In genomic region chr12:117155278-117156060, GRCh38 we compare ENCODE assay signal across 9 cellular contexts. TPM values are rescaled to one million over a fixed set of nuclear protein-coding genes. Genes with fewer than 3 reads are reported as not detected.
DNase-seq lines count a peak whose midpoint lies in the region; ATAC-seq and TF ChIP-seq lines count a peak whose summit lies in the region.
"Had no signal": no experiment of that assay in that cellular context is flagged by ENCODE, and none has a peak within 500 bp of the region (broad histone marks: within the 10 kb centered on the region; RNA-seq: fewer than 3 reads in every experiment).

No MANE protein-coding gene starts in this region.

- no peak overlapping the region for H3K27ac ChIP-seq in Panc1 (ENCODE audit: low read length)

- peaks cover 97% of the 10 kb centered on the region for H3K36me3 Mint-ChIP-seq in activated T-helper 17 cell treated with anti-CD3 and anti-CD28 coated beads, Interleukin-2, amount 50 U/mL, for 72 hours (ENCODE audit: low read depth)
- H3K36me3 Mint-ChIP-seq in glutamatergic neuron (ENCODE audit: unreplicated experiment) = no peaks in the 10 kb centered on the region

- TF ChIP-seq CTCF in Panc1 (IDR thresholded peaks at IDR 0.05) (peak; percentile 96), glutamatergic neuron (IDR thresholded peaks at IDR 0.05; ENCODE audit: partially characterized antibody, unreplicated experiment) (peak; percentile 96)

- no TSS peak for BruUV-seq in Panc1 (replicated peaks; lab: Mats Ljungman, UMichigan)

- H3K4me3 Mint-ChIP-seq in activated T-helper 17 cell treated with anti-CD3 and anti-CD28 coated beads, Interleukin-2, amount 50 U/mL, for 72 hours = no peak overlapping the region
- H3K4me3 Mint-ChIP-seq in glutamatergic neuron (ENCODE audit: unreplicated experiment) = no peak overlapping the region
- H3K4me3 Mint-ChIP-seq: stimulated activated naive CD8-positive, alpha-beta T cell treated with anti-CD3 and anti-CD28 coated beads, Interleukin-15, Interleukin-2, amounts not matched to agents 100 ng/mL and 50 ng/mL, for 24 hours had no signal

- peak; percentile 41 for DNase-seq in AG08396 (ENCODE audit: low spot score)
- peak; percentile 45 for DNase-seq in GM19238 (ENCODE audit: insufficient read length, low spot score)
- peak; percentile 10 for DNase-seq in HS-5 (ENCODE audit: low read depth)
- DNase-seq in Panc1 (ENCODE audit: low read depth, low spot score) = peak; percentile 18
- peak; percentile 78 for DNase-seq in glutamatergic neuron
- DNase-seq in retina = peak; percentile 40
- DNase-seq in MV-4-11 (lab: John Stamatoyannopoulos, UW) = no peak

- intact Hi-C loops in Panc1 (cut with micrococcal nuclease; ENCODE audit: unreplicated experiment) = no loop called here

- in situ Hi-C loops in Panc1 (cut with HindIII; ENCODE audit: low pct_unique_long_range_greater_than_20kb, low sequenced_read_pairs) = no loop called here

- no peak overlapping the region for H3K27ac Mint-ChIP-seq in activated T-helper 17 cell treated with anti-CD3 and anti-CD28 coated beads, Interleukin-2, amount 50 U/mL, for 72 hours
- H3K27ac Mint-ChIP-seq in glutamatergic neuron (ENCODE audit: unreplicated experiment) = no peak overlapping the region

- H3K9me3 Mint-ChIP-seq in activated T-helper 17 cell treated with anti-CD3 and anti-CD28 coated beads, Interleukin-2, amount 50 U/mL, for 72 hours = no peaks in the 10 kb centered on the region
- no peaks in the 10 kb centered on the region for H3K9me3 Mint-ChIP-seq in glutamatergic neuron (ENCODE audit: unreplicated experiment)
- H3K9me3 Mint-ChIP-seq: stimulated activated naive CD8-positive, alpha-beta T cell treated with anti-CD3 and anti-CD28 coated beads, Interleukin-15, Interleukin-2, amounts not matched to agents 100 ng/mL and 50 ng/mL, for 24 hours had no signal

- no peaks in the 10 kb centered on the region for H3K27me3 ChIP-seq in Panc1 (ENCODE audit: control insufficient read depth, insufficient read depth, low read length)

- H3K4me1 ChIP-seq in Panc1 (ENCODE audit: control insufficient read depth, insufficient read depth, low read length) = no peaks in the 10 kb centered on the region

- no peaks in the 10 kb centered on the region for H3K9me3 ChIP-seq in Panc1 (ENCODE audit: control insufficient read depth, insufficient read depth, low read depth, low read length)

- no peak overlapping the region for H3K4me3 ChIP-seq in Panc1 (ENCODE audit: low read depth in 2 of 2, low read length in 2 of 2)

- CTCF ChIA-PET in Panc1 (lab: Charles Lee) = no interaction called here

- no peaks in the 10 kb centered on the region for H3K27me3 Mint-ChIP-seq in activated T-helper 17 cell treated with anti-CD3 and anti-CD28 coated beads, Interleukin-2, amount 50 U/mL, for 72 hours
- peaks cover 2% of the 10 kb centered on the region for H3K27me3 Mint-ChIP-seq in glutamatergic neuron (ENCODE audit: unreplicated experiment)
- H3K27me3 Mint-ChIP-seq: stimulated activated naive CD8-positive, alpha-beta T cell treated with anti-CD3 and anti-CD28 coated beads, Interleukin-15, Interleukin-2, amounts not matched to agents 100 ng/mL and 50 ng/mL, for 24 hours had no signal

- POLR2A ChIA-PET in Panc1 (lab: Charles Lee) = no interaction called here

- H3K4me1 Mint-ChIP-seq in activated T-helper 17 cell treated with anti-CD3 and anti-CD28 coated beads, Interleukin-2, amount 50 U/mL, for 72 hours = peaks cover 20% of the 10 kb centered on the region
- peaks cover 8% of the 10 kb centered on the region for H3K4me1 Mint-ChIP-seq in glutamatergic neuron (ENCODE audit: low read depth, unreplicated experiment)

- H3K36me3 ChIP-seq in Panc1 (ENCODE audit: control insufficient read depth, insufficient read depth, low read length) = peaks cover 5% of the 10 kb centered on the region

- ATAC-seq in Panc1 = peak; percentile 93
- peak; percentile 75 for ATAC-seq in activated T-helper 17 cell treated with anti-CD3 and anti-CD28 coated beads, Interleukin-2, amount 50 U/mL, for 72 hours (replicated peaks)

RNA-seq across cellular contexts. Expression of gene FBXO21, which starts 34.8 kb away (rescaled TPM):
- total RNA-seq in Panc1 (2021; ENCODE audit: unreplicated experiment) (37.8 TPM), glutamatergic neuron (ENCODE audit: unreplicated experiment) (52.7 TPM)
- polyA plus RNA-seq in Panc1 (2012; ENCODE audit: insufficient read length) = 41.3 TPM
- 10 to 100 TPM; 30.1 to 33.9 TPM for total RNA-seq in activated T-helper 17 cell treated with anti-CD3 and anti-CD28 coated beads, Interleukin-2, amount 50 U/mL, for 72 hours

RNA-seq across cellular contexts. Expression of gene TESC, which starts 56.3 kb away (rescaled TPM):
- 0.95 TPM for total RNA-seq in Panc1 (2021; ENCODE audit: unreplicated experiment)
- polyA plus RNA-seq in Panc1 (2012; ENCODE audit: insufficient read length) = 0.75 TPM
- total RNA-seq in activated T-helper 17 cell treated with anti-CD3 and anti-CD28 coated beads, Interleukin-2, amount 50 U/mL, for 72 hours = 10 to 100 TPM; 12.0 to 15.9 TPM
- 0.93 TPM for total RNA-seq in glutamatergic neuron (ENCODE audit: unreplicated experiment)
